ENCODE assay signal across 15 cellular contexts in genomic region chr7:142856565-142857245, GRCh38. TPM values are rescaled to one million over a fixed set of nuclear protein-coding genes. Genes with fewer than 3 reads are reported as not detected.
DNase-seq lines count a peak whose midpoint lies in the region; ATAC-seq and TF ChIP-seq lines count a peak whose summit lies in the region.
"Had no signal": no experiment of that assay in that cellular context is flagged by ENCODE, and none has a peak within 500 bp of the region (broad histone marks: within the 10 kb centered on the region; RNA-seq: fewer than 3 reads in every experiment).

No MANE protein-coding gene starts in this region.

- H3K79me1 ChIP-seq in IMR-90 (ENCODE audit: low read depth in 1 of 2, low read length in 2 of 2) = no peaks in the 10 kb centered on the region

- no peaks in the 10 kb centered on the region for H3K9me1 ChIP-seq in IMR-90 (ENCODE audit: insufficient read depth, low read length)

- H3K4me3 Mint-ChIP-seq in central memory CD8-positive, alpha-beta T cell = peak overlapping the region; percentile 15
- peak overlapping the region; percentile 87 for H3K4me3 Mint-ChIP-seq in neural progenitor cell

- TF ChIP-seq CTCF in IMR-90 (conservative IDR thresholded peaks at IDR 0.05; ENCODE audit: low read depth, low read length) = no peak
- TF ChIP-seq CTCF in neural progenitor cell (IDR thresholded peaks at IDR 0.05) = no peak
- TF ChIP-seq CTCF in GM10248 (IDR thresholded peaks at IDR 0.05; ENCODE audit: control extremely low read depth, extremely low read depth, low read depth, missing control alignments) = no peak

- no peaks in the 10 kb centered on the region; a peak in 1 of 22 replicates for H4K20me1 ChIP-seq in BLaER1 treated with 17β-estradiol and CSF1 and Interleukin-3, amounts not matched to agents 10 nM and 100 nM
- H4K20me1 ChIP-seq in IMR-90 (ENCODE audit: insufficient read depth, low read length) (no peaks in the 10 kb centered on the region), neural progenitor cell (ENCODE audit: low read depth) (no peaks in the 10 kb centered on the region)

- peak overlapping the region; percentile 25 for H2AK9ac ChIP-seq in IMR-90 (replicated peaks; ENCODE audit: low read depth, low read length, poor library complexity)

- H3K18ac ChIP-seq in IMR-90 (ENCODE audit: low read depth, low read length) = no peak overlapping the region

- H3K23ac ChIP-seq in IMR-90 (ENCODE audit: low read depth, low read length) = no peak overlapping the region

- no peaks in the 10 kb centered on the region; a peak in 1 of 22 replicates for H3K27me3 ChIP-seq in BLaER1 treated with 17β-estradiol and CSF1 and Interleukin-3, amounts not matched to agents 10 nM and 100 nM
- H3K27me3 ChIP-seq in IMR-90 (ENCODE audit: control insufficient read depth, insufficient read depth, low read length) (peaks cover 11% of the 10 kb centered on the region), neural progenitor cell (peaks cover 14% of the 10 kb centered on the region)

- no peak overlapping the region for H2BK15ac ChIP-seq in IMR-90 (ENCODE audit: low read depth, low read length)

- TF ChIP-seq RAD21 in IMR-90 (IDR thresholded peaks at IDR 0.05; ENCODE audit: low read length) = no peak

- H2BK20ac ChIP-seq in IMR-90 (ENCODE audit: low read depth, low read length) = no peak overlapping the region

- no peak overlapping the region for H2BK120ac ChIP-seq in IMR-90 (ENCODE audit: low read depth, low read length)

- H3K9me3 ChIP-seq in BLaER1 treated with 17β-estradiol and CSF1 and Interleukin-3, amounts not matched to agents 10 nM and 100 nM (replicated peaks in 1 of 11) = no peaks in the 10 kb centered on the region
- H3K9me3 ChIP-seq in IMR-90 (ENCODE audit: control insufficient read depth, insufficient read depth, low read length) = no peaks in the 10 kb centered on the region
- H3K9me3 ChIP-seq in neural progenitor cell (ENCODE audit: low read depth) = no peaks in the 10 kb centered on the region

- H3K4me3 ChIP-seq in BLaER1 treated with 17β-estradiol and CSF1 and Interleukin-3, amounts not matched to agents 10 nM and 100 nM = no peak overlapping the region
- H3K4me3 ChIP-seq in IMR-90 (ENCODE audit: insufficient read depth, low read depth, low read length) (no peak overlapping the region), neural progenitor cell (no peak overlapping the region)

- peaks cover 3% of the 10 kb centered on the region for H3K36me3 Mint-ChIP-seq in central memory CD8-positive, alpha-beta T cell (ENCODE audit: insufficient read depth)
- H3K36me3 Mint-ChIP-seq in neural progenitor cell = no peaks in the 10 kb centered on the region

- H2AK5ac ChIP-seq in IMR-90 (ENCODE audit: low read depth, low read length) = no peak overlapping the region

- H2AFZ ChIP-seq in IMR-90 (replicated peaks; ENCODE audit: low read length, poor library complexity) = peak overlapping the region; percentile 30
- no peak overlapping the region for H2AFZ ChIP-seq in neural progenitor cell (replicated peaks)

- H3K27ac ChIP-seq in BLaER1 treated with 17β-estradiol and CSF1 and Interleukin-3, amounts not matched to agents 10 nM and 100 nM = no peak overlapping the region
- H3K27ac ChIP-seq in IMR-90 (ENCODE audit: insufficient read depth, low read length) = no peak overlapping the region
- H3K27ac ChIP-seq in neural progenitor cell = no peak overlapping the region

- no peaks in the 10 kb centered on the region for H3K9me3 Mint-ChIP-seq in central memory CD8-positive, alpha-beta T cell
- no peaks in the 10 kb centered on the region for H3K9me3 Mint-ChIP-seq in neural progenitor cell
- H3K9me3 Mint-ChIP-seq: stimulated activated effector memory CD8-positive, alpha-beta T cell treated with anti-CD3 and anti-CD28 coated beads, Interleukin-12 subunit alpha, Interleukin-12 subunit beta, amount 100 ng/mL, for 72 hours had no signal

- H4K5ac ChIP-seq in IMR-90 (ENCODE audit: low read depth, low read length) = no peak overlapping the region

- ATAC-seq in IMR-90 (ENCODE audit: low read depth) (no peak), left cardiac atrium (no peak)
- ATAC-seq in central memory CD8-positive, alpha-beta T cell (replicated peaks; ENCODE audit: extremely low read depth, poor library complexity, severe bottlenecking) = no peak
- ATAC-seq: stimulated activated effector memory CD8-positive, alpha-beta T cell treated with anti-CD3 and anti-CD28 coated beads, Interleukin-12 subunit alpha, Interleukin-12 subunit beta, amount 100 ng/mL, for 72 hours had no signal

- H3K79me2 ChIP-seq in neural progenitor cell (ENCODE audit: low read depth) = no peaks in the 10 kb centered on the region

- H4K8ac ChIP-seq in IMR-90 (ENCODE audit: low read depth in 2 of 2, low read length in 2 of 2) = no peak overlapping the region

- H3K4me1 Mint-ChIP-seq in central memory CD8-positive, alpha-beta T cell = peaks cover 26% of the 10 kb centered on the region
- H3K4me1 Mint-ChIP-seq in neural progenitor cell = peaks cover 3% of the 10 kb centered on the region

- no peak overlapping the region for H3K9ac ChIP-seq in BLaER1 treated with 17β-estradiol and CSF1 and Interleukin-3, amounts not matched to agents 10 nM and 100 nM
- no peak overlapping the region for H3K9ac ChIP-seq in IMR-90 (ENCODE audit: low read depth, low read length)
- H3K9ac ChIP-seq in neural progenitor cell = no peak overlapping the region

- H3K36me3 ChIP-seq in BLaER1 treated with 17β-estradiol and CSF1 and Interleukin-3, amounts not matched to agents 10 nM and 100 nM = 0 out of 22 replicates have a peak, but pooled peaks cover 0 to 5% (median 0%) of the 10 kb centered on the region in 11 experiments
- H3K36me3 ChIP-seq in IMR-90 (ENCODE audit: control insufficient read depth, insufficient read depth, low read length) (no peaks in the 10 kb centered on the region), neural progenitor cell (no peaks in the 10 kb centered on the region)

- intact Hi-C loops in IMR-90 (cut with micrococcal nuclease) (no loop called here), left cardiac atrium (cut with DNase I) (loop anchor here in 1 of 2 donors (10.0 kb wide), 2 partner anchors 62 to 148 kb away; no protein-coding TSS in a partner anchor)

- 87% methylated on average over 4 of the region's 7 CpGs; no CpG with 5 or more reads in 1 of the 2 experiments for WGBS in IMR-90 (ENCODE audit: extremely low coverage in 2 of 2, insufficient read length in 1 of 2), 2 experiments

- POLR2A ChIA-PET in IMR-90 (lab: Charles Lee; ENCODE audit: unreplicated experiment) (no interaction called here), GM10248 (lab: Yijun Ruan, JAX) (no interaction called here)

- in situ Hi-C loops in IMR-90 (cut with MboI; ENCODE audit: low sequenced_read_pairs) = loop anchor here (10.0 kb wide), 1 partner anchor 358 kb away; no protein-coding TSS in a partner anchor

- H3K27ac Mint-ChIP-seq in central memory CD8-positive, alpha-beta T cell (ENCODE audit: low read depth) = no peak overlapping the region
- H3K27ac Mint-ChIP-seq in neural progenitor cell = no peak overlapping the region
- H3K27ac Mint-ChIP-seq: CD14-positive monocyte; stimulated activated effector memory CD8-positive, alpha-beta T cell treated with anti-CD3 and anti-CD28 coated beads, Interleukin-12 subunit alpha, Interleukin-12 subunit beta, amount 100 ng/mL, for 72 hours had no signal

- H2BK5ac ChIP-seq in IMR-90 (ENCODE audit: low read depth, low read length, poor library complexity, severe bottlenecking) = no peak overlapping the region

- TF ChIP-seq POLR2A in IMR-90 (IDR thresholded peaks at IDR 0.05; ENCODE audit: low read depth, low read length) = no peak

- H3K4ac ChIP-seq in IMR-90 (ENCODE audit: low read depth, low read length) = no peak overlapping the region

- H3F3A ChIP-seq in neural progenitor cell (ENCODE audit: low read depth) = no peaks in the 10 kb centered on the region

- no peak overlapping the region for H3K14ac ChIP-seq in IMR-90 (replicated peaks; ENCODE audit: low read depth, low read length)

- dilution Hi-C loops in IMR-90 (cut with HindIII; ENCODE audit: low sequenced_read_pairs, unreplicated experiment) = no loop called here

- BruUV-seq in IMR-90 (replicated peaks; lab: Mats Ljungman, UMichigan) = no TSS peak

- peaks cover 11 to 30% (median 17%) of the 10 kb centered on the region in 10 experiments for H3K4me1 ChIP-seq in BLaER1 treated with 17β-estradiol and CSF1 and Interleukin-3, amounts not matched to agents 10 nM and 100 nM
- H3K4me1 ChIP-seq in IMR-90 (ENCODE audit: control insufficient read depth, insufficient read depth, low read length) = no peaks in the 10 kb centered on the region
- H3K4me1 ChIP-seq in neural progenitor cell = peaks cover 4% of the 10 kb centered on the region

- H3K27me3 Mint-ChIP-seq in central memory CD8-positive, alpha-beta T cell = no peaks in the 10 kb centered on the region
- peaks cover 26% of the 10 kb centered on the region for H3K27me3 Mint-ChIP-seq in neural progenitor cell (ENCODE audit: insufficient read depth, low read depth)

- no peak overlapping the region for H4K91ac ChIP-seq in IMR-90 (ENCODE audit: insufficient read depth, low read depth, low read length)

- CTCF ChIA-PET in IMR-90 (lab: Yijun Ruan, JAX) = no interaction called here
- CTCF ChIA-PET in GM10248 (lab: Yijun Ruan, JAX) = interaction anchor here (1.4 to 5.3 kb wide), 7 partner anchors 8 to 359 kb away, joined by 4 to 28 read pairs (median 6); no protein-coding TSS in a partner anchor

- no peak overlapping the region for H3K56ac ChIP-seq in IMR-90 (ENCODE audit: extremely low read depth, insufficient read depth, low read length)

- H3K4me2 ChIP-seq in BLaER1 treated with 17β-estradiol and CSF1 and Interleukin-3, amounts not matched to agents 10 nM and 100 nM = peak overlapping the region in 9 of 11 experiments; percentile 93 to 99 (median 98); a peak in 7 of 22 replicates
- H3K4me2 ChIP-seq in IMR-90 (ENCODE audit: low read depth, low read length) (no peak overlapping the region), neural progenitor cell (no peak overlapping the region)

- no peak for DNase-seq in IMR-90
- no peak for DNase-seq in central memory CD8-positive, alpha-beta T cell (ENCODE audit: low spot score in 2 of 2)
- no peak for DNase-seq in neural progenitor cell (ENCODE audit: low spot score)
- DNase-seq in left cardiac atrium = no peak
- DNase-seq in DMS153 treated with DMSO at 0.1 percent for 48 hours (lab: John Stamatoyannopoulos, UW; ENCODE audit: unreplicated experiment) = no peak
- DNase-seq in HK-2 (ENCODE audit: unreplicated experiment) = no peak
- no peak for DNase-seq in GM10248 (ENCODE audit: extremely low spot score)
- DNase-seq: activated gamma-delta T cell treated with Interleukin-2 at 50 U/mL for 16 hours; cortex of kidney; NCI-H748 treated with DMSO at 0.1 percent for 48 hours; SHP77; stimulated activated CD4-positive, alpha-beta T cell treated with anti-CD3 and anti-CD28 coated beads, Interleukin-2, amount 100 ng/mL, for 48 hours had no signal

RNA-seq across cellular contexts. Expression of gene EPHB6, which starts 1.8 kb away (rescaled TPM):
- total RNA-seq in IMR-90 (2012; rRNA removed) (under 0.01 TPM in 2 replicates), neural progenitor cell (ENCODE audit: low replicate concordance) (4.8 and 14.2 TPM in 2 replicates), left cardiac atrium (10 to 100 TPM in 1 of 2 donors, 1 to 10 TPM in 1; 9.3 to 11.1 TPM)
- polyA plus RNA-seq in IMR-90 (2012; rRNA removed) = 0.60 and 0.75 TPM in 2 replicates
- 0.45 and 0.99 TPM in 2 replicates for polyA plus RNA-seq in IMR-90 (2012; cell fraction: cytosol; rRNA removed)
- 0.77 and 1.9 TPM in 2 replicates for polyA plus RNA-seq in IMR-90 (2012; cell fraction: nucleus; rRNA removed; ENCODE audit: low replicate concordance)

RNA-seq across cellular contexts. Expression of gene TRPV6, which starts 28.8 kb away (rescaled TPM):
- total RNA-seq in IMR-90 (2012; rRNA removed) = not detected in 2 replicates
- polyA plus RNA-seq in IMR-90 (2012; rRNA removed) = 0.03 TPM in 1 of 2 replicates, not detected in the other
- polyA plus RNA-seq in IMR-90 (2012; cell fraction: cytosol; rRNA removed) = not detected in 2 replicates
- polyA plus RNA-seq in IMR-90 (2012; cell fraction: nucleus; rRNA removed; ENCODE audit: low replicate concordance) = 0.02 TPM in 1 of 2 replicates, not detected in the other
- not detected in 2 replicates for total RNA-seq in neural progenitor cell (ENCODE audit: low replicate concordance)
- total RNA-seq in left cardiac atrium = under 1 TPM; 0.24 to 0.27 TPM
- polyA plus RNA-seq: CD14-positive monocyte had no signal

Comparison
In these comparisons a context has a peak if more than half of its experiments do, and no peak if none do; other contexts are left out.
1. H3K4me2 ChIP-seq: peak in BLaER1 treated with 17β-estradiol and CSF1 and Interleukin-3, amounts not matched to agents 10 nM and 100 nM (9 of 11); none in IMR-90 (single experiment) and neural progenitor cell (single experiment).